In genomic region chr5:137273511-137273910, GRCh38 we compare ENCODE assay signal across 17 cellular contexts.
DNase-seq lines count a peak whose midpoint lies in the region; FAIRE-seq and TF ChIP-seq lines count a peak whose summit lies in the region.
"Had no signal": no experiment of that assay in that cellular context is flagged by ENCODE, and none has a peak within 500 bp of the region (broad histone marks: within the 10 kb centered on the region; RNA-seq: fewer than 3 reads in every experiment).

No MANE protein-coding gene starts in this region.

- H3K9me3 ChIP-seq in GM23248 (ENCODE audit: low read depth) (no peaks in the 10 kb centered on the region), uterus (no peaks in the 10 kb centered on the region)
- H3K9me3 ChIP-seq: BE2C had no signal

- DNase-seq in ACHN (peak; percentile 20), GM23248 (peak; percentile 65), RPMI7951 (ENCODE audit: low read depth) (peak; percentile 50), glomerular visceral epithelial cell (ENCODE audit: extremely low spot score) (peak; percentile 35), GM12891 (ENCODE audit: insufficient read length, low spot score) (no peak), uterus (no peak), MV-4-11 (lab: John Stamatoyannopoulos, UW) (no peak), nephron progenitor cell (no peak)
- DNase-seq: BE2C; CD4-positive, alpha-beta memory T cell; DMS79; H9; NCI-H1048; NCI-H1694 treated with DMSO at 0.1 percent for 48 hours; NCI-H446; PC-9 had no signal

- no peak overlapping the region for H3K4me2 ChIP-seq in GM23248 (ENCODE audit: unreplicated experiment)
- H3K4me2 ChIP-seq: PC-9 had no signal

- no peak overlapping the region for H3K4me3 Mint-ChIP-seq in nephron progenitor cell
- H3K4me3 Mint-ChIP-seq: CD4-positive, alpha-beta memory T cell; H9 had no signal

- H3K4me3 ChIP-seq in GM23248, result no peak overlapping the region
- H3K4me3 ChIP-seq in uterus, result no peak overlapping the region
- H3K4me3 ChIP-seq: PC-9, SK-N-MC had no signal

- H3K9me2 ChIP-seq in GM23248 (ENCODE audit: insufficient read depth), result no peaks in the 10 kb centered on the region

- no peak overlapping the region for H3K9ac ChIP-seq in GM23248

- no peaks in the 10 kb centered on the region for H3K36me3 Mint-ChIP-seq in nephron progenitor cell (ENCODE audit: low read depth)
- H3K36me3 Mint-ChIP-seq: CD4-positive, alpha-beta memory T cell had no signal

- no peaks in the 10 kb centered on the region for H3K27me3 ChIP-seq in GM23248 (replicated peaks; ENCODE audit: insufficient read depth)
- H3K27me3 ChIP-seq in uterus, result no peaks in the 10 kb centered on the region
- H3K27me3 ChIP-seq: BE2C had no signal

- WGBS in GM23248 (ENCODE audit: low coverage in 1 of 2, low lambda C conversion rate in 2 of 2, missing lambda C conversion rate in 2 of 2), 2 experiments, result 0 to 3% methylated on average over 1 of the region's 1 CpG

- H3K27ac Mint-ChIP-seq in nephron progenitor cell, result no peak overlapping the region
- H3K27ac Mint-ChIP-seq: CD4-positive, alpha-beta memory T cell; H9 had no signal

- H3K36me3 ChIP-seq in GM23248 (ENCODE audit: low read depth) (no peaks in the 10 kb centered on the region), uterus (no peaks in the 10 kb centered on the region)
- H3K36me3 ChIP-seq: BE2C had no signal

- no peak for TF ChIP-seq POLR2A in GM12891 (IDR thresholded peaks at IDR 0.05; ENCODE audit: low read depth, low read length)
- TF ChIP-seq POLR2A in uterus (IDR thresholded peaks at IDR 0.05), result no peak

- no peaks in the 10 kb centered on the region for H3K9me3 Mint-ChIP-seq in nephron progenitor cell
- H3K9me3 Mint-ChIP-seq: CD4-positive, alpha-beta memory T cell; H9 had no signal

- H3K4me1 ChIP-seq in GM23248 (ENCODE audit: insufficient read depth), result peaks cover 17% of the 10 kb centered on the region
- H3K4me1 ChIP-seq in uterus, result no peaks in the 10 kb centered on the region
- H3K4me1 ChIP-seq: BE2C had no signal

- H3F3A ChIP-seq in GM23248 (ENCODE audit: insufficient read depth), result peaks cover 21% of the 10 kb centered on the region

- intact Hi-C loops in uterus (cut with DNase I; ENCODE audit: low total_unique reads), result no loop called here

- TF ChIP-seq CTCF in uterus (IDR thresholded peaks at IDR 0.05) (no peak), nephron progenitor cell (IDR thresholded peaks at IDR 0.05) (no peak)

- H3K4me1 Mint-ChIP-seq in nephron progenitor cell, result peaks cover 14% of the 10 kb centered on the region
- H3K4me1 Mint-ChIP-seq: CD4-positive, alpha-beta memory T cell had no signal

- in situ Hi-C loops in ACHN (cut with HindIII; ENCODE audit: low pct_ligation_motif_present, low pct_unique_long_range_greater_than_20kb, low sequenced_read_pairs) (no loop called here), GM23248 (cut with MboI) (no loop called here)

- H3K27ac ChIP-seq in GM23248 (no peak overlapping the region), uterus (no peak overlapping the region)
- H3K27ac ChIP-seq: PC-9, SK-N-MC had no signal

- FAIRE-seq in GM12891 (lab: Jason Lieb, UNC), result no peak

- peaks cover 15% of the 10 kb centered on the region; the same call in 1 of the 2 replicates for H4K20me1 ChIP-seq in GM23248 (ENCODE audit: insufficient read depth)

- peaks cover 9% of the 10 kb centered on the region for H3K27me3 Mint-ChIP-seq in nephron progenitor cell (ENCODE audit: low read depth, poor library complexity)

- peaks cover 50% of the 10 kb centered on the region for H3K79me2 ChIP-seq in GM23248 (ENCODE audit: insufficient read depth)

- no peak overlapping the region for H2AFZ ChIP-seq in GM23248
- H2AFZ ChIP-seq: PC-9 had no signal

TF ChIP-seq in GM12891, 5 proteins besides CTCF, POLR2A, EP300 and RAD21:
- no peak for TF ChIP-seq POU2F2 (IDR thresholded peaks at IDR 0.05; ENCODE audit: low read depth, low read length)
- TF ChIP-seq SPI1 (IDR thresholded peaks at IDR 0.05; ENCODE audit: low read depth, low read length), result no peak
- no peak for TF ChIP-seq POLR2AphosphoS5 (IDR thresholded peaks at IDR 0.05; ENCODE audit: low read depth, low read length)
- TF ChIP-seq PAX5 (IDR thresholded peaks at IDR 0.05; ENCODE audit: insufficient read depth, low read length, severe bottlenecking), result no peak
- TF ChIP-seq TAF1 (IDR thresholded peaks at IDR 0.05; ENCODE audit: low read depth, low read length), result no peak

Comparison
In these comparisons a context has a peak if more than half of its experiments do, and no peak if none do; other contexts are left out.
1. DNase-seq: peak in ACHN (single experiment), GM23248 (single experiment), RPMI7951 (single experiment) and glomerular visceral epithelial cell (single experiment); none in GM12891 (single experiment), uterus (0 of 2), MV-4-11 (single experiment) and nephron progenitor cell (single experiment).